ENCODE assay signal across 1 cellular context in the genomic region with DNA sequence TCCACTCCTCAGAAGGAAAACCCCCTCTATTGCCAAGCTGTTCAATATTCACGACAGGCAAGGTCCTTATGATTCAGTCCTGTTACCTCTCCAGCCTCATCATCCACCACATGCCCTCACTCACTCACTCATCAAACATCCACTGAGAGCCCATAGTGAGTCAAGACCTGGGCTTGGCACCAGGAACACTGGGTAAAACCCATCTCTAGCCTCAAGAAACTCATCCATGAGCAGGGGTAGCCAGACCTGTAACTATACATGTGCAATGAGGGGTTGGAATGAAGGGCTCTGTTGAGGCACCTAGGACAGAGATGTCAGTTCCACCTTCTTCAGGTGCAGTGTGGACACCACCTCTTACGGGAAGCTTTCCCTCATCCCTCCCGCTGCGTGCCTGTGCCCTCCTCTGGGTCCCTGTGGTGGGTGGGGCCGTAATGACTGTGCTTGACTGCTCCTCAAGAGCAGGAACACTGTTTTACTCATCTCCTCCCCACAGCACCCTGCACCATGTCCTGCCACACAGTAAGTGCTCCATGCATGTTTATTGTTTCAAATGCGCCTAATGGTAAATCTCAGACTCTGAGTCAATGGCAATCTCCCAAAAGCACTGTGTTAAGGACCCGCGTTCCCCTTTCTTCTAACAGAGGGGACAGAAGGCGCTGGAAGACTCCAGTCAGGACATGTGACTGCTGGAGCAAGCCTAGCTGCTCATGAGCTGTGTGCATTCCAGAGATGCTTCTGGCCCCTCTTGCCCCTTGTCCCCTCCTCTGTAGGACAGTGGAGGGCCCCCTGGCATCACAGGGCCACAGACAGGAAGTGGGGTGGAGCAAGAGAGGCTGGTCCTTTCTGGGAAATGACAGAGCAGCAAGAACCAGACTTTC.
TF ChIP-seq lines count a peak whose summit lies in the region.

No MANE protein-coding gene starts in this region.

TF ChIP-seq in HepG2, 621 proteins besides CTCF, POLR2A, EP300 and RAD21 (continued from another document and continues in another):
- TF ChIP-seq, protein P1, sequence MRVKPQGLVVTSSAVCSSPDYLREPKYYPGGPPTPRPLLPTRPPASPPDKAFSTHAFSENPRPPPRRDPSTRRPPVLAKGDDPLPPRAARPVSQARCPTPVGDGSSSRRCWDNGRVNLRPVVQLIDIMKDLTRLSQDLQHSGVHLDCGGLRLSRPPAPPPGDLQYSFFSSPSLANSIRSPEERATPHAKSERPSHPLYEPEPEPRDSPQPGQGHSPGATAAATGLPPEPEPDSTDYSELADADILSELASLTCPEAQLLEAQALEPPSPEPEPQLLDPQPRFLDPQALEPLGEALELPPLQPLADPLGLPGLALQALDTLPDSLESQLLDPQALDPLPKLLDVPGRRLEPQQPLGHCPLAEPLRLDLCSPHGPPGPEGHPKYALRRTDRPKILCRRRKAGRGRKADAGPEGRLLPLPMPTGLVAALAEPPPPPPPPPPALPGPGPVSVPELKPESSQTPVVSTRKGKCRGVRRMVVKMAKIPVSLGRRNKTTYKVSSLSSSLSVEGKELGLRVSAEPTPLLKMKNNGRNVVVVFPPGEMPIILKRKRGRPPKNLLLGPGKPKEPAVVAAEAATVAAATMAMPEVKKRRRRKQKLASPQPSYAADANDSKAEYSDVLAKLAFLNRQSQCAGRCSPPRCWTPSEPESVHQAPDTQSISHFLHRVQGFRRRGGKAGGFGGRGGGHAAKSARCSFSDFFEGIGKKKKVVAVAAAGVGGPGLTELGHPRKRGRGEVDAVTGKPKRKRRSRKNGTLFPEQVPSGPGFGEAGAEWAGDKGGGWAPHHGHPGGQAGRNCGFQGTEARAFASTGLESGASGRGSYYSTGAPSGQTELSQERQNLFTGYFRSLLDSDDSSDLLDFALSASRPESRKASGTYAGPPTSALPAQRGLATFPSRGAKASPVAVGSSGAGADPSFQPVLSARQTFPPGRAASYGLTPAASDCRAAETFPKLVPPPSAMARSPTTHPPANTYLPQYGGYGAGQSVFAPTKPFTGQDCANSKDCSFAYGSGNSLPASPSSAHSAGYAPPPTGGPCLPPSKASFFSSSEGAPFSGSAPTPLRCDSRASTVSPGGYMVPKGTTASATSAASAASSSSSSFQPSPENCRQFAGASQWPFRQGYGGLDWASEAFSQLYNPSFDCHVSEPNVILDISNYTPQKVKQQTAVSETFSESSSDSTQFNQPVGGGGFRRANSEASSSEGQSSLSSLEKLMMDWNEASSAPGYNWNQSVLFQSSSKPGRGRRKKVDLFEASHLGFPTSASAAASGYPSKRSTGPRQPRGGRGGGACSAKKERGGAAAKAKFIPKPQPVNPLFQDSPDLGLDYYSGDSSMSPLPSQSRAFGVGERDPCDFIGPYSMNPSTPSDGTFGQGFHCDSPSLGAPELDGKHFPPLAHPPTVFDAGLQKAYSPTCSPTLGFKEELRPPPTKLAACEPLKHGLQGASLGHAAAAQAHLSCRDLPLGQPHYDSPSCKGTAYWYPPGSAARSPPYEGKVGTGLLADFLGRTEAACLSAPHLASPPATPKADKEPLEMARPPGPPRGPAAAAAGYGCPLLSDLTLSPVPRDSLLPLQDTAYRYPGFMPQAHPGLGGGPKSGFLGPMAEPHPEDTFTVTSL (CRISPR knock-in tag; IDR thresholded peaks at IDR 0.05; ENCODE audit: borderline replicate concordance): no peak
- no peak for TF ChIP-seq SMAD3 (CRISPR knock-in tag; IDR thresholded peaks at IDR 0.05)
- no peak for TF ChIP-seq ZNF792 (CRISPR knock-in tag; IDR thresholded peaks at IDR 0.05)
- TF ChIP-seq ASH2L (IDR thresholded peaks at IDR 0.05; ENCODE audit: insufficient read length, low read depth, low read length): no peak
- TF ChIP-seq, protein P2, sequence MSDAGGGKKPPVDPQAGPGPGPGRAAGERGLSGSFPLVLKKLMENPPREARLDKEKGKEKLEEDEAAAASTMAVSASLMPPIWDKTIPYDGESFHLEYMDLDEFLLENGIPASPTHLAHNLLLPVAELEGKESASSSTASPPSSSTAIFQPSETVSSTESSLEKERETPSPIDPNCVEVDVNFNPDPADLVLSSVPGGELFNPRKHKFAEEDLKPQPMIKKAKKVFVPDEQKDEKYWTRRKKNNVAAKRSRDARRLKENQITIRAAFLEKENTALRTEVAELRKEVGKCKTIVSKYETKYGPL (CRISPR knock-in tag; IDR thresholded peaks at IDR 0.05): no peak
- no peak for TF ChIP-seq HDAC1 (CRISPR knock-in tag; IDR thresholded peaks at IDR 0.05)
- peak; percentile 32; the same call in 1 of the 2 replicates for TF ChIP-seq FOXA3 (CRISPR knock-in tag; IDR thresholded peaks at IDR 0.05)
- TF ChIP-seq PHF20 (CRISPR knock-in tag; IDR thresholded peaks at IDR 0.05): no peak
- no peak for TF ChIP-seq NFKB2 (CRISPR knock-in tag; IDR thresholded peaks at IDR 0.05; ENCODE audit: borderline replicate concordance)
- TF ChIP-seq ZNF737 (CRISPR knock-in tag; IDR thresholded peaks at IDR 0.05; ENCODE audit: borderline replicate concordance): no peak
- TF ChIP-seq SIN3B (IDR thresholded peaks at IDR 0.05; ENCODE audit: low read length): no peak
- TF ChIP-seq, protein P3, sequence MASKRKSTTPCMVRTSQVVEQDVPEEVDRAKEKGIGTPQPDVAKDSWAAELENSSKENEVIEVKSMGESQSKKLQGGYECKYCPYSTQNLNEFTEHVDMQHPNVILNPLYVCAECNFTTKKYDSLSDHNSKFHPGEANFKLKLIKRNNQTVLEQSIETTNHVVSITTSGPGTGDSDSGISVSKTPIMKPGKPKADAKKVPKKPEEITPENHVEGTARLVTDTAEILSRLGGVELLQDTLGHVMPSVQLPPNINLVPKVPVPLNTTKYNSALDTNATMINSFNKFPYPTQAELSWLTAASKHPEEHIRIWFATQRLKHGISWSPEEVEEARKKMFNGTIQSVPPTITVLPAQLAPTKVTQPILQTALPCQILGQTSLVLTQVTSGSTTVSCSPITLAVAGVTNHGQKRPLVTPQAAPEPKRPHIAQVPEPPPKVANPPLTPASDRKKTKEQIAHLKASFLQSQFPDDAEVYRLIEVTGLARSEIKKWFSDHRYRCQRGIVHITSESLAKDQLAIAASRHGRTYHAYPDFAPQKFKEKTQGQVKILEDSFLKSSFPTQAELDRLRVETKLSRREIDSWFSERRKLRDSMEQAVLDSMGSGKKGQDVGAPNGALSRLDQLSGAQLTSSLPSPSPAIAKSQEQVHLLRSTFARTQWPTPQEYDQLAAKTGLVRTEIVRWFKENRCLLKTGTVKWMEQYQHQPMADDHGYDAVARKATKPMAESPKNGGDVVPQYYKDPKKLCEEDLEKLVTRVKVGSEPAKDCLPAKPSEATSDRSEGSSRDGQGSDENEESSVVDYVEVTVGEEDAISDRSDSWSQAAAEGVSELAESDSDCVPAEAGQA (IDR thresholded peaks at IDR 0.05; ENCODE audit: low read depth): no peak
- TF ChIP-seq, protein P3 (CRISPR knock-in tag; IDR thresholded peaks at IDR 0.05; ENCODE audit: borderline replicate concordance): no peak
- no peak for TF ChIP-seq YEATS2 (CRISPR knock-in tag; IDR thresholded peaks at IDR 0.05; ENCODE audit: borderline replicate concordance)
- no peak for TF ChIP-seq ZNF816 (CRISPR knock-in tag; IDR thresholded peaks at IDR 0.05; ENCODE audit: borderline replicate concordance)
- TF ChIP-seq, protein P4, sequence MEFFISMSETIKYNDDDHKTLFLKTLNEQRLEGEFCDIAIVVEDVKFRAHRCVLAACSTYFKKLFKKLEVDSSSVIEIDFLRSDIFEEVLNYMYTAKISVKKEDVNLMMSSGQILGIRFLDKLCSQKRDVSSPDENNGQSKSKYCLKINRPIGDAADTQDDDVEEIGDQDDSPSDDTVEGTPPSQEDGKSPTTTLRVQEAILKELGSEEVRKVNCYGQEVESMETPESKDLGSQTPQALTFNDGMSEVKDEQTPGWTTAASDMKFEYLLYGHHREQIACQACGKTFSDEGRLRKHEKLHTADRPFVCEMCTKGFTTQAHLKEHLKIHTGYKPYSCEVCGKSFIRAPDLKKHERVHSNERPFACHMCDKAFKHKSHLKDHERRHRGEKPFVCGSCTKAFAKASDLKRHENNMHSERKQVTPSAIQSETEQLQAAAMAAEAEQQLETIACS (CRISPR knock-in tag; IDR thresholded peaks at IDR 0.05): no peak
- peak; percentile 78 for TF ChIP-seq GATAD2A (CRISPR knock-in tag; IDR thresholded peaks at IDR 0.05)
- no peak for TF ChIP-seq TOPORS (CRISPR knock-in tag; IDR thresholded peaks at IDR 0.05)
- TF ChIP-seq GABPA (IDR thresholded peaks at IDR 0.05; ENCODE audit: low read depth, low read length): no peak
- TF ChIP-seq GABPA (CRISPR knock-in tag; IDR thresholded peaks at IDR 0.05; ENCODE audit: low read depth): peak; percentile 51; the same call in 1 of the 2 replicates
- TF ChIP-seq EEA1 (CRISPR knock-in tag; IDR thresholded peaks at IDR 0.05; ENCODE audit: borderline replicate concordance): no peak
- no peak for TF ChIP-seq NFYC (CRISPR knock-in tag; IDR thresholded peaks at IDR 0.05)
- TF ChIP-seq ZNF230 (CRISPR knock-in tag; IDR thresholded peaks at IDR 0.05): no peak
- no peak for TF ChIP-seq ZBTB40 (IDR thresholded peaks at IDR 0.05)
- no peak for TF ChIP-seq ZBTB40 (CRISPR knock-in tag; IDR thresholded peaks at IDR 0.05)
- TF ChIP-seq ZSCAN21 (CRISPR knock-in tag; IDR thresholded peaks at IDR 0.05; ENCODE audit: borderline replicate concordance): no peak
- no peak for TF ChIP-seq ZNF841 (CRISPR knock-in tag; IDR thresholded peaks at IDR 0.05; ENCODE audit: borderline replicate concordance)
- no peak for TF ChIP-seq ZNF615 (CRISPR knock-in tag; IDR thresholded peaks at IDR 0.05; ENCODE audit: borderline replicate concordance)
- TF ChIP-seq DMAP1 (CRISPR knock-in tag; IDR thresholded peaks at IDR 0.05): no peak
- no peak for TF ChIP-seq ATF7-NPFF (CRISPR knock-in tag; IDR thresholded peaks at IDR 0.05; ENCODE audit: low read depth)
